In the genomic region with DNA sequence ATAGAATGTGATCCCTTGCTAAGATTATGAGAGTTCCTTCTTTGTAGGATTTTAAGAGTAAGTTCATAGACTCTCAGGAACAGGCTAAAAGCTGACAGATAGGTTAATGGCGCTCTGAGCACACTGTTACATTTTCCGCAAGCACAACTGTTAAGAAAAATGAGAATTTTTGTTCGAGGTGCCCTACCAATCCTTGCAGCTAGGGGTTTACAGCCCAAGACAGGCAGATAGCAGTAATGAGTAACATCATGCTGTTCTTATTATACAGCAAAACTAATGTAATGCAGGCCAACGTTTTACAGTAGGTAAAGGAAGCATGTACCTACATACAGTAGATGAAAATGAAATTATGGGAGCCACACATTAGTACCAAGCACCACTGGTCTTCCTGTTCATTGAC, we compare ENCODE assay signal across 28 cellular contexts. TPM values are rescaled to one million over a fixed set of nuclear protein-coding genes. Genes with fewer than 3 reads are reported as not detected.
DNase-seq lines count a peak whose midpoint lies in the region; ATAC-seq and TF ChIP-seq lines count a peak whose summit lies in the region.
"Had no signal": no experiment of that assay in that cellular context is flagged by ENCODE, and none has a peak within 500 bp of the region (broad histone marks: within the 10 kb centered on the region; RNA-seq: fewer than 3 reads in every experiment).

No MANE protein-coding gene starts in this region.

- no peak overlapping the region for H3K4me3 Mint-ChIP-seq in activated T-cell treated with anti-CD3 and anti-CD28 coated beads, Interleukin-2, amount 50 U/mL, for 24 hours
- H3K4me3 Mint-ChIP-seq: activated CD4-positive, alpha-beta T cell treated with anti-CD3 and anti-CD28 coated beads, Interleukin-2, amount 10 ng/mL, durations not matched to agents 24 days and 14 days; CD4-positive, alpha-beta memory T cell; T-helper 2 cell treated with Interferon-gamma antibody and Interleukin-4, amounts not matched to agents 5 μg/mL and 100 μg/mL, for 36 hours had no signal

- H3K4me1 Mint-ChIP-seq in activated T-cell treated with anti-CD3 and anti-CD28 coated beads, Interleukin-2, amount 50 U/mL, for 24 hours (ENCODE audit: low read depth), result no peaks in the 10 kb centered on the region
- H3K4me1 Mint-ChIP-seq: activated CD4-positive, alpha-beta T cell treated with anti-CD3 and anti-CD28 coated beads, Interleukin-2, amount 10 ng/mL, durations not matched to agents 24 days and 14 days; CD4-positive, alpha-beta memory T cell had no signal

- peaks cover 2% of the 10 kb centered on the region for H3F3A ChIP-seq in PC-9 (ENCODE audit: insufficient read depth, low read depth)

- CTCF ChIA-PET in PC-9 (lab: Charles Lee), result no interaction called here

- ATAC-seq in GM21360 (IDR thresholded peaks at IDR 0.05; ENCODE audit: unreplicated experiment), result no peak
- ATAC-seq: body of pancreas, esophagus mucosa, gastroesophageal sphincter had no signal

- H3K9me3 Mint-ChIP-seq in activated T-cell treated with anti-CD3 and anti-CD28 coated beads, Interleukin-2, amount 50 U/mL, for 24 hours, result no peaks in the 10 kb centered on the region
- H3K9me3 Mint-ChIP-seq: activated CD4-positive, alpha-beta T cell treated with anti-CD3 and anti-CD28 coated beads, Interleukin-2, amount 10 ng/mL, durations not matched to agents 24 days and 14 days; CD4-positive, alpha-beta memory T cell; T-helper 2 cell treated with Interferon-gamma antibody and Interleukin-4, amounts not matched to agents 5 μg/mL and 100 μg/mL, for 36 hours had no signal

- H3K27ac ChIP-seq in WERI-Rb-1 (no peak overlapping the region), PC-9 (no peak overlapping the region)
- H3K27ac ChIP-seq: 22Rv1, body of pancreas, gastroesophageal sphincter, prostate gland, sigmoid colon had no signal

- in situ Hi-C loops in KBM-7 (cut with MboI; ENCODE audit: low pct_unique_long_range_greater_than_20kb, low sequenced_read_pairs), result no loop called here

- H3K4me1 ChIP-seq in PC-9 (replicated peaks; ENCODE audit: insufficient read depth), result peaks cover 3% of the 10 kb centered on the region
- H3K4me1 ChIP-seq: gastroesophageal sphincter, prostate gland, sigmoid colon had no signal

- H3K9me3 ChIP-seq in WERI-Rb-1 (ENCODE audit: severe bottlenecking) (peaks cover 16% of the 10 kb centered on the region), PC-9 (ENCODE audit: insufficient read depth, low read depth) (peaks cover 8% of the 10 kb centered on the region)
- H3K9me3 ChIP-seq: body of pancreas, prostate gland, sigmoid colon had no signal

- H3K4me3 ChIP-seq in WERI-Rb-1 (ENCODE audit: low read depth, low read length), result no peak overlapping the region
- no peak overlapping the region for H3K4me3 ChIP-seq in fibroblast of mammary gland (ENCODE audit: control insufficient read depth, low read depth, low read length)
- no peak overlapping the region for H3K4me3 ChIP-seq in PC-9
- H3K4me3 ChIP-seq: body of pancreas, gastroesophageal sphincter, prostate gland, sigmoid colon had no signal

- H3K27me3 ChIP-seq in WERI-Rb-1 (ENCODE audit: insufficient read depth, low read depth, severe bottlenecking) (no peaks in the 10 kb centered on the region), PC-9 (ENCODE audit: insufficient read depth, low read depth) (no peaks in the 10 kb centered on the region)
- H3K27me3 ChIP-seq: body of pancreas, sigmoid colon had no signal

- intact Hi-C loops in PC-9 (cut with micrococcal nuclease; ENCODE audit: unreplicated experiment), result no loop called here

- H3K27ac Mint-ChIP-seq in activated T-cell treated with anti-CD3 and anti-CD28 coated beads, Interleukin-2, amount 50 U/mL, for 24 hours, result no peak overlapping the region
- H3K27ac Mint-ChIP-seq: activated CD4-positive, alpha-beta T cell treated with anti-CD3 and anti-CD28 coated beads, Interleukin-2, amount 10 ng/mL, durations not matched to agents 24 days and 14 days; CD4-positive, alpha-beta memory T cell; T-helper 2 cell treated with Interferon-gamma antibody and Interleukin-4, amounts not matched to agents 5 μg/mL and 100 μg/mL, for 36 hours had no signal

- POLR2A ChIA-PET in PC-9 (lab: Charles Lee; ENCODE audit: unreplicated experiment), result no interaction called here

- no peak overlapping the region for H2AFZ ChIP-seq in PC-9

- TF ChIP-seq CTCF in WERI-Rb-1 (IDR thresholded peaks at IDR 0.05; ENCODE audit: low read depth, low read length), result peak; percentile 38
- peak; percentile 14 for TF ChIP-seq CTCF in fibroblast of mammary gland (conservative IDR thresholded peaks at IDR 0.05; ENCODE audit: control insufficient read depth, insufficient read depth, low read depth, low read length)
- no peak for TF ChIP-seq CTCF in PC-9 (conservative IDR thresholded peaks at IDR 0.05)

- H3K4me2 ChIP-seq in PC-9, result no peak overlapping the region

- no peaks in the 10 kb centered on the region for H3K9me2 ChIP-seq in PC-9 (ENCODE audit: insufficient read depth)

- no peaks in the 10 kb centered on the region for H3K79me2 ChIP-seq in PC-9 (ENCODE audit: low read depth)

- DNase-seq in DMS53 (lab: John Stamatoyannopoulos, UW), result peak; percentile 20
- DNase-seq in DMS53 treated with DMSO at 0.1 percent for 48 hours (lab: John Stamatoyannopoulos, UW; ENCODE audit: unreplicated experiment), result no peak
- no peak for DNase-seq in WERI-Rb-1
- DNase-seq in fibroblast of mammary gland (ENCODE audit: low read depth), result no peak
- no peak for DNase-seq in activated T-cell treated with anti-CD3 and anti-CD28 coated beads, Interleukin-2, amount 50 U/mL, for 24 hours
- no peak for DNase-seq in KBM-7
- no peak for DNase-seq in PC-9
- DNase-seq: activated CD4-positive, alpha-beta T cell treated with anti-CD3 and anti-CD28 coated beads, Interleukin-2, amount 10 ng/mL, durations not matched to agents 24 days and 14 days; activated naive CD4-positive, alpha-beta T cell; activated T-cell treated with anti-CD3 and anti-CD28 coated beads, Interleukin-2, amount 50 U/mL, for 48 hours; body of pancreas; CD4-positive, alpha-beta memory T cell; effector CD4-positive, alpha-beta T cell; hypothalamus; NCI-H1436 treated with DMSO at 0.1 percent for 48 hours; NCI-H446 treated with DMSO at 0.1 percent for 48 hours; sigmoid colon; stimulated activated CD4-positive, alpha-beta T cell treated with anti-CD3 and anti-CD28 coated beads, Interleukin-15, amount 100 ng/mL, for 24 hours; stimulated activated naive CD4-positive, alpha-beta T cell had no signal

- no TSS peak for BruUV-seq in PC-9 (replicated peaks; lab: Mats Ljungman, UMichigan)

- H3K36me3 ChIP-seq in WERI-Rb-1, result no peaks in the 10 kb centered on the region
- H3K36me3 ChIP-seq in PC-9 (ENCODE audit: low read depth), result no peaks in the 10 kb centered on the region
- H3K36me3 ChIP-seq: gastroesophageal sphincter, prostate gland, sigmoid colon had no signal

- no peaks in the 10 kb centered on the region for H4K20me1 ChIP-seq in PC-9 (ENCODE audit: insufficient read depth)

- no peaks in the 10 kb centered on the region for H3K36me3 Mint-ChIP-seq in activated T-cell treated with anti-CD3 and anti-CD28 coated beads, Interleukin-2, amount 50 U/mL, for 24 hours (ENCODE audit: low read depth)
- H3K36me3 Mint-ChIP-seq: CD4-positive, alpha-beta memory T cell had no signal

- H3K27me3 Mint-ChIP-seq in activated T-cell treated with anti-CD3 and anti-CD28 coated beads, Interleukin-2, amount 50 U/mL, for 24 hours, result peaks cover 11% of the 10 kb centered on the region
- H3K27me3 Mint-ChIP-seq: activated CD4-positive, alpha-beta T cell treated with anti-CD3 and anti-CD28 coated beads, Interleukin-2, amount 10 ng/mL, durations not matched to agents 24 days and 14 days had no signal

RNA-seq across cellular contexts. Expression of a gene that starts 11.2 kb away (rescaled TPM):
- not detected in 2 replicates for total RNA-seq in PC-9 (2021)
- total RNA-seq: activated CD4-positive, alpha-beta T cell treated with anti-CD3 and anti-CD28 coated beads, Interleukin-2, amount 10 ng/mL, durations not matched to agents 24 days and 14 days; body of pancreas; CD4-positive, alpha-beta memory T cell; esophagus mucosa; gastroesophageal sphincter; mesenteric fat pad; sigmoid colon; temporal lobe; urinary bladder had no signal
